In genomic region chr19:45402469-45403070, GRCh38 we compare ENCODE assay signal across 8 cellular contexts. TPM values are rescaled to one million over a fixed set of nuclear protein-coding genes. Genes with fewer than 3 reads are reported as not detected.
DNase-seq lines count a peak whose midpoint lies in the region; ATAC-seq, FAIRE-seq and TF ChIP-seq lines count a peak whose summit lies in the region.

No MANE protein-coding gene starts in this region.

- FAIRE-seq in bronchial epithelial cell (lab: Jason Lieb, UNC): no peak

- peak overlapping the region; percentile 36 for H3K27ac ChIP-seq in mesodermal cell (ENCODE audit: low read depth, low read length, severe bottlenecking)

- H3K4me1 Mint-ChIP-seq in HFFc6 (ENCODE audit: low read depth): peaks cover 52% of the 10 kb centered on the region

- H3K27me3 ChIP-seq in bronchial epithelial cell (ENCODE audit: control insufficient read depth, insufficient read depth, low read length): no peaks in the 10 kb centered on the region

- peak overlapping the region; percentile 97 for H3K4me3 Mint-ChIP-seq in HFFc6

- 13 to 18% methylated on average over 24 to 31 of the region's 32 CpGs for WGBS in mesodermal cell (ENCODE audit: insufficient coverage in 2 of 2), 2 experiments

- TF ChIP-seq CTCF in AG04449 (IDR thresholded peaks at IDR 0.05; ENCODE audit: insufficient read depth, low read length, missing control alignments) (peak; percentile 68), HFFc6 (IDR thresholded peaks at IDR 0.05) (peak; percentile 77), bronchial epithelial cell (IDR thresholded peaks at IDR 0.05; ENCODE audit: insufficient read depth, low read length, severe bottlenecking) (peak; percentile 76)

- no peaks in the 10 kb centered on the region for H3K9me3 ChIP-seq in mesodermal cell (ENCODE audit: control insufficient read depth, low read length)

- peak overlapping the region; percentile 59 for H3K27ac Mint-ChIP-seq in HFFc6

- H3K4me3 ChIP-seq in AG04449 (ENCODE audit: low read depth, low read length) (peak overlapping the region; percentile 18), bronchial epithelial cell (ENCODE audit: low read depth, low read length) (peak overlapping the region; percentile 81), mesodermal cell (ENCODE audit: extremely low read depth, insufficient read depth, low read length, poor library complexity, severe bottlenecking) (peak overlapping the region; percentile 11)

- peaks cover 20% of the 10 kb centered on the region for H3K4me1 ChIP-seq in mesodermal cell (ENCODE audit: control insufficient read depth, insufficient read depth, low read length, poor library complexity, severe bottlenecking)

- no peak for ATAC-seq in HG03175 (IDR thresholded peaks at IDR 0.05; ENCODE audit: unreplicated experiment)
- no peak for ATAC-seq in HG02970 (IDR thresholded peaks at IDR 0.05; ENCODE audit: low FRiP score, unreplicated experiment)
- no peak for ATAC-seq in GM21528 (IDR thresholded peaks at IDR 0.05; ENCODE audit: low FRiP score, unreplicated experiment)

- H3K9me3 Mint-ChIP-seq in HFFc6: no peaks in the 10 kb centered on the region

- H3K36me3 ChIP-seq in bronchial epithelial cell (ENCODE audit: control insufficient read depth, insufficient read depth, low read length) (peaks cover 7% of the 10 kb centered on the region), mesodermal cell (ENCODE audit: control insufficient read depth, insufficient read depth, low read length) (peaks cover 16% of the 10 kb centered on the region)

- CTCF ChIA-PET in AG04449 (lab: Yijun Ruan, JAX): interaction anchor here (0.6 to 4.8 kb wide), 27 partner anchors 8 to 291 kb away, joined by 3 to 65 read pairs (median 6); partner anchors contain the start of gene ERCC1

- POLR2A ChIA-PET in AG04449 (lab: Yijun Ruan, JAX): interaction anchor here (0.9 kb wide), 1 partner anchor 76 kb away, joined by 3 read pairs; no protein-coding TSS in a partner anchor

- H3K27me3 Mint-ChIP-seq in HFFc6 (ENCODE audit: insufficient read depth): peaks cover 14% of the 10 kb centered on the region

- DNase-seq in AG04449 (ENCODE audit: low read depth, low spot score) (no peak), HFFc6 (no peak), bronchial epithelial cell (ENCODE audit: low read depth) (peak; percentile 70), NCI-H226 (no peak)

- H3K36me3 Mint-ChIP-seq in HFFc6 (ENCODE audit: low read depth): no peaks in the 10 kb centered on the region

RNA-seq across cellular contexts. Expression of gene PPP1R13L, which starts 2.3 kb away (rescaled TPM):
- total RNA-seq in HFFc6 (2021; fragmentation: NEBNext Ultra II Directional; extraction: Animal tissue kit (Norgen Biotek cat#: 25700)): 10 to 100 TPM; 10.2 to 24.7 (median 22.2) TPM
- total RNA-seq in bronchial epithelial cell: 16.6 and 31.2 TPM in 2 replicates
- polyA plus RNA-seq in mesodermal cell (2013, experiment 1 of 2): 32.4 TPM
- 27.7 TPM for polyA plus RNA-seq in mesodermal cell (2013, experiment 2 of 2)

RNA-seq across cellular contexts. Expression of gene POLR1G, which starts 3.9 kb away (rescaled TPM):
- 10 to 100 TPM; 13.7 to 25.8 (median 15.1) TPM for total RNA-seq in HFFc6 (2021; fragmentation: NEBNext Ultra II Directional; extraction: Animal tissue kit (Norgen Biotek cat#: 25700))
- total RNA-seq in bronchial epithelial cell: 8.8 and 16.8 TPM in 2 replicates
- polyA plus RNA-seq in mesodermal cell (2013, experiment 1 of 2): 5.2 TPM
- polyA plus RNA-seq in mesodermal cell (2013, experiment 2 of 2): 4.6 TPM

RNA-seq across cellular contexts. Expression of gene ERCC1, which starts 21.1 kb away (rescaled TPM):
- total RNA-seq in HFFc6 (2021; fragmentation: NEBNext Ultra II Directional; extraction: Animal tissue kit (Norgen Biotek cat#: 25700)): 100 to 1,000 TPM; 106 to 129 (median 117) TPM
- 65.0 and 78.5 TPM in 2 replicates for total RNA-seq in bronchial epithelial cell
- 112 TPM for polyA plus RNA-seq in mesodermal cell (2013, experiment 1 of 2)
- 94.3 TPM for polyA plus RNA-seq in mesodermal cell (2013, experiment 2 of 2)

RNA-seq across cellular contexts. Expression of gene ERCC2, which starts 32.2 kb away (rescaled TPM):
- total RNA-seq in HFFc6 (2021; fragmentation: NEBNext Ultra II Directional; extraction: Animal tissue kit (Norgen Biotek cat#: 25700)): 100 to 1,000 TPM in 1 of 6 experiments, 10 to 100 TPM in 5; 80.2 to 108 (median 87.8) TPM
- total RNA-seq in bronchial epithelial cell: 3.9 and 4.6 TPM in 2 replicates
- 45.0 TPM for polyA plus RNA-seq in mesodermal cell (2013, experiment 1 of 2)
- polyA plus RNA-seq in mesodermal cell (2013, experiment 2 of 2): 40.2 TPM

Comparison
In these comparisons a context has a peak if more than half of its experiments do, and no peak if none do; other contexts are left out.
1. H3K4me3 ChIP-seq: peak in every context shown above with its lines; median percentile 81 in bronchial epithelial cell; 18 in AG04449; 11 in mesodermal cell.